ENCODE assay signal across 31 cellular contexts in the genomic region with DNA sequence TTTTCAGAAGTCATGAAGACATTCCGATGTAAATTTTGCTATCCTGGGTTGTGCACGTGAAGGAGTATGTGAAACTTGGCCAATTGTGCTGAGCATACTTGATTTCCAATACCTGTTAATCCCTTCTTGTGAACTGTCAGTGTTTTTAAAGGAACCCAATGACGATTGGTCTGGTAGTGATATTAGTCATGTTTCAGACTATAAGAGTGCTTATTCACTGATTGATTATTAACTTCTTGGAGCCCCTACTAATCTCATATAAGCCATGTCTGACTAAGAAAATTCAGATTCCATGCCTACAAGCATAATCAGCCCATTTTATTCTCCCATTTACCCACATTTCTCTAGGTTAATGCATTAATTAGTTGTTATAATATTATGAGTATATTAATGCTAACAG.
"Had no signal": no experiment of that assay in that cellular context is flagged by ENCODE, and none has a peak within 500 bp of the region (broad histone marks: within the 10 kb centered on the region; RNA-seq: fewer than 3 reads in every experiment).

No MANE protein-coding gene starts in this region.

- H3K36me3 Mint-ChIP-seq: activated naive CD4-positive, alpha-beta T cell treated with anti-CD3 and anti-CD28 coated beads, Interleukin-2, amount 50 U/mL, for 24 hours; brain; naive B cell; stimulated activated memory B cell treated with anti-CD40 and anti-IgM and Interleukin-4, amounts not matched to agents 10 μg/mL and 1 μg/mL and 100 μg/mL, for 72 hours had no signal

- H3K27ac Mint-ChIP-seq: activated CD4-positive, alpha-beta T cell treated with anti-CD3 and anti-CD28 coated beads, Interleukin-2, amount 10 ng/mL, durations not matched to agents 7 days and 5 days; activated CD8-positive, alpha-beta T cell treated with anti-CD3 and anti-CD28 coated beads, Interleukin-2, amount 10 ng/mL, durations not matched to agents 7 days and 5 days; activated naive CD4-positive, alpha-beta T cell treated with anti-CD3 and anti-CD28 coated beads, Interleukin-2, amount 50 U/mL, for 24 hours; dendritic cell treated with granulocyte-macrophage colony-stimulating factor and Interleukin-4, amounts not matched to agents 40 ng/mL and 50 ng/mL, for 4 days; naive B cell; stimulated activated memory B cell treated with anti-CD40 and anti-IgM and Interleukin-4, amounts not matched to agents 10 μg/mL and 1 μg/mL and 100 μg/mL, for 72 hours had no signal

- H3K36me3 ChIP-seq: gastrocnemius medialis, heart left ventricle, lower lobe of right lung, sigmoid colon, stomach, suprapubic skin, tibial nerve, WERI-Rb-1 had no signal

- ATAC-seq: activated CD8-positive, alpha-beta T cell treated with anti-CD3 and anti-CD28 coated beads, Interleukin-2, amount 10 ng/mL, durations not matched to agents 7 days and 5 days; esophagus mucosa; gastrocnemius medialis; heart left ventricle; left lobe of liver; lower lobe of right lung; stimulated activated memory B cell treated with anti-CD40 and anti-IgM and Interleukin-4, amounts not matched to agents 10 μg/mL and 1 μg/mL and 100 μg/mL, for 72 hours had no signal

- H3K27me3 Mint-ChIP-seq: activated CD4-positive, alpha-beta T cell treated with anti-CD3 and anti-CD28 coated beads, Interleukin-2, amount 10 ng/mL, durations not matched to agents 7 days and 5 days; activated naive CD4-positive, alpha-beta T cell treated with anti-CD3 and anti-CD28 coated beads, Interleukin-2, amount 50 U/mL, for 24 hours; dendritic cell treated with granulocyte-macrophage colony-stimulating factor and Interleukin-4, amounts not matched to agents 40 ng/mL and 50 ng/mL, for 4 days; naive B cell; stimulated activated memory B cell treated with anti-CD40 and anti-IgM and Interleukin-4, amounts not matched to agents 10 μg/mL and 1 μg/mL and 100 μg/mL, for 72 hours had no signal

- DNase-seq: activated CD4-positive, alpha-beta T cell treated with anti-CD3 and anti-CD28 coated beads, Interleukin-2, amount 10 ng/mL, durations not matched to agents 7 days and 5 days; activated CD4-positive, CD25-positive, alpha-beta regulatory T cell treated with anti-CD3 and anti-CD28 coated beads, Interleukin-2, amount 50 U/mL, for 72 hours; activated CD8-positive, alpha-beta T cell treated with anti-CD3 and anti-CD28 coated beads, Interleukin-2, amount 10 ng/mL, durations not matched to agents 7 days and 5 days; activated gamma-delta T cell treated with Interleukin-2 at 50 U/mL for 16 hours; activated T-cell treated with anti-CD3 and anti-CD28 coated beads, Interleukin-2, amount 50 U/mL, for 1 hour; aorta; effector memory CD4-positive, alpha-beta T cell; gastrocnemius medialis; heart left ventricle; islet precursor cell; lower lobe of right lung; mesendoderm; naive B cell; occipital lobe; retina; sigmoid colon; stimulated activated CD4-positive, alpha-beta T cell treated with anti-CD3 and anti-CD28 coated beads, Interleukin-15, amount 100 ng/mL, for 24 hours; stomach; WERI-Rb-1 had no signal

- H3K9me3 Mint-ChIP-seq: activated CD4-positive, alpha-beta T cell treated with anti-CD3 and anti-CD28 coated beads, Interleukin-2, amount 10 ng/mL, durations not matched to agents 7 days and 5 days; activated naive CD4-positive, alpha-beta T cell treated with anti-CD3 and anti-CD28 coated beads, Interleukin-2, amount 50 U/mL, for 24 hours; brain; naive B cell; neural crest cell; stimulated activated memory B cell treated with anti-CD40 and anti-IgM and Interleukin-4, amounts not matched to agents 10 μg/mL and 1 μg/mL and 100 μg/mL, for 72 hours had no signal

- H3K27me3 ChIP-seq: gastrocnemius medialis, heart left ventricle, sigmoid colon, stomach, suprapubic skin, tibial nerve had no signal

- FAIRE-seq: TTC549, urothelium cell line had no signal

- H3K4me2 ChIP-seq: smooth muscle cell had no signal

- H3K4me1 Mint-ChIP-seq: activated CD4-positive, alpha-beta T cell treated with anti-CD3 and anti-CD28 coated beads, Interleukin-2, amount 10 ng/mL, durations not matched to agents 7 days and 5 days; activated naive CD4-positive, alpha-beta T cell treated with anti-CD3 and anti-CD28 coated beads, Interleukin-2, amount 50 U/mL, for 24 hours; naive B cell; stimulated activated memory B cell treated with anti-CD40 and anti-IgM and Interleukin-4, amounts not matched to agents 10 μg/mL and 1 μg/mL and 100 μg/mL, for 72 hours had no signal

- H3K9me3 ChIP-seq: gastrocnemius medialis, heart left ventricle, lower lobe of right lung, sigmoid colon, stomach, suprapubic skin, tibial nerve had no signal

- H3K4me1 ChIP-seq: gastrocnemius medialis, lower lobe of right lung, suprapubic skin, tibial nerve had no signal

- H3K27ac ChIP-seq: gastrocnemius medialis, heart left ventricle, lower lobe of right lung, sigmoid colon, stomach, suprapubic skin, tibial nerve, WERI-Rb-1 had no signal

- H3K4me3 ChIP-seq: gastrocnemius medialis, heart left ventricle, lower lobe of right lung, sigmoid colon, smooth muscle cell, stomach, suprapubic skin, tibial nerve had no signal

- H3K4me3 Mint-ChIP-seq: activated CD4-positive, alpha-beta T cell treated with anti-CD3 and anti-CD28 coated beads, Interleukin-2, amount 10 ng/mL, durations not matched to agents 7 days and 5 days; activated CD8-positive, alpha-beta T cell treated with anti-CD3 and anti-CD28 coated beads, Interleukin-2, amount 10 ng/mL, durations not matched to agents 7 days and 5 days; activated naive CD4-positive, alpha-beta T cell treated with anti-CD3 and anti-CD28 coated beads, Interleukin-2, amount 50 U/mL, for 24 hours; brain; dendritic cell treated with granulocyte-macrophage colony-stimulating factor and Interleukin-4, amounts not matched to agents 40 ng/mL and 50 ng/mL, for 4 days; naive B cell; neural crest cell; stimulated activated memory B cell treated with anti-CD40 and anti-IgM and Interleukin-4, amounts not matched to agents 10 μg/mL and 1 μg/mL and 100 μg/mL, for 72 hours had no signal
